Comparison of ENCODE assay signal across 7 cellular contexts in the genomic region with DNA sequence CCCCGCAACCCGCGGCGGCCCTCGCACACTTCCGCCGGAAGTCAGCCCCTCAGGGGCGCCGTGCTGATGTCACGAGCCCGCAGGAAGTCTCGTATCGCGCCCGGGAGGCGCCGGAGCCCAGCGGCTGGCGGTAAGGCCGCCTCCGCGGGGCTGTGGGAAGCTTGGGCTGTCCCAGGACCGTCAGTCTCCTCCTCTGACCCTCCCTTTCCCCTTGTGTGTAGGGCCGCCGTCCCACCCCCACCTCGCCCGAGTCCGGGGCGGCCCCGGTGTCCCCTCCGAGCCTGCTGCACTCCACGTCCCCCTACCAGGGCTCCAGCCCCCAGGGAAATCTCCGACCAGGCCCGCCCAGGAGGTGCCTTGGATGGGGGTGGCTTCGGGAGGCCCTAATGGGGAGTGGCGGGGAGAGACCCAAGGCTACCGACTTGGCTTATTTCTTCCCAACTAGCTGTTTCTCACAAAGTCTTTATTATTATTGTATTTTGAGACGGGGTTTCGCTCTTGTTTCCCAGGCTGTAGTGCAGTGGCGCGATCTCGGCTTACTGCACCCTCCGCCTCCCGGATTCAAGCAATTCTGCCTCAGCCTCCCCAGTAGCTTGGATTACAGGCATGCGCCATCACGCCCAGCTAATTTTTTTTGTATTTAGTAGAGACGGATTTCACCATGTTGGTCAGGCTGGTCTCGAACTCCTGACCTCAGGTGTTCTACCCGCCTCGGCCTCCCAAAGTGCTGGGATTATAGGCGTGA. TPM values are rescaled to one million over a fixed set of nuclear protein-coding genes. Genes with fewer than 3 reads are reported as not detected.
DNase-seq lines count a peak whose midpoint lies in the region; ATAC-seq lines count a peak whose summit lies in the region.

ZDHHC4 (plus strand) TSS at position 86 of the 745 bp plus-strand sequence. CDS start 3,108 bp downstream, outside the sequence.

- ATAC-seq in GM18511 (IDR thresholded peaks at IDR 0.05; ENCODE audit: unreplicated experiment) (peak; percentile 99), HG02981 (IDR thresholded peaks at IDR 0.05; ENCODE audit: unreplicated experiment) (peak; percentile 97), sciatic nerve (peak; percentile 98)

- DNase-seq in NCI-H2081 (lab: John Stamatoyannopoulos, UW) = peak; percentile 92 to 95
- DNase-seq in T1000 (lab: John Stamatoyannopoulos, UW) = peak; percentile 65
- peak; percentile 97 for DNase-seq in astrocyte of the hippocampus (ENCODE audit: low read depth, low spot score)
- peak; percentile 6 to 91 (median 74) for DNase-seq in hypothalamus (lab: John Stamatoyannopoulos, UW)
- peak; percentile 93 for DNase-seq in sciatic nerve (ENCODE audit: low spot score)

- intact Hi-C loops in sciatic nerve (cut with DNase I) = no loop called here

RNA-seq across cellular contexts. Expression of gene ZDHHC4, which starts in this region (rescaled TPM):
- 41.4 TPM for total RNA-seq in sciatic nerve

Comparison
In these comparisons a context has a peak if more than half of its experiments do, and no peak if none do; other contexts are left out.
1. Peak in every context shown above with its lines: DNase-seq and ATAC-seq.